ENCODE assay signal across 8 cellular contexts in genomic region chr11:9001736-9002135, GRCh38. TPM values are rescaled to one million over a fixed set of nuclear protein-coding genes. Genes with fewer than 3 reads are reported as not detected.
DNase-seq lines count a peak whose midpoint lies in the region; FAIRE-seq and TF ChIP-seq lines count a peak whose summit lies in the region.

No MANE protein-coding gene starts in this region.

- DNase-seq in EH (ENCODE audit: low read depth) (peak; percentile 92), RKO (ENCODE audit: low spot score) (peak; percentile 99), adipocyte (ENCODE audit: low read depth) (peak; percentile 66), NCI-H1105 treated with DMSO at 0.1 percent for 48 hours (lab: John Stamatoyannopoulos, UW) (no peak), kidney (no peak), NCI-H128 (lab: John Stamatoyannopoulos, UW; ENCODE audit: unreplicated experiment) (no peak), occipital lobe (lab: John Stamatoyannopoulos, UW) (no peak)

- intact Hi-C loops in kidney (cut with DNase I): no loop called here

- H3K9ac ChIP-seq in adipocyte (ENCODE audit: low read length): no peak overlapping the region
- H3K9ac ChIP-seq in parathyroid adenoma: no peak overlapping the region
- no peak overlapping the region for H3K9ac ChIP-seq in kidney (ENCODE audit: low read length in 2 of 2)

- H3K27ac ChIP-seq in parathyroid adenoma: no peak overlapping the region
- no peak overlapping the region for H3K27ac ChIP-seq in kidney (ENCODE audit: low read depth in 2 of 2, low read length in 2 of 2)

- peak overlapping the region; percentile 13 for H2AFZ ChIP-seq in parathyroid adenoma

- no peak for FAIRE-seq in kidney (lab: Jason Lieb, UNC)

- H3K79me2 ChIP-seq in parathyroid adenoma: no peaks in the 10 kb centered on the region

- peak overlapping the region; percentile 15 for H3K4me2 ChIP-seq in parathyroid adenoma (ENCODE audit: low read length)

- H3K27me3 ChIP-seq in adipocyte (replicated peaks; ENCODE audit: control insufficient read depth, insufficient read depth, low read length) (no peaks in the 10 kb centered on the region), parathyroid adenoma (ENCODE audit: control insufficient read depth, insufficient read depth, low read length) (no peaks in the 10 kb centered on the region)

- H3K9me3 ChIP-seq in adipocyte (ENCODE audit: control insufficient read depth, low read length): no peaks in the 10 kb centered on the region
- no peaks in the 10 kb centered on the region for H3K9me3 ChIP-seq in parathyroid adenoma (ENCODE audit: control insufficient read depth, low read length)
- H3K9me3 ChIP-seq in kidney (ENCODE audit: control insufficient read depth in 1 of 2, low read length in 2 of 2): no peaks in the 10 kb centered on the region

- TF ChIP-seq CTCF in parathyroid adenoma (IDR thresholded peaks at IDR 0.05) (no peak), kidney (IDR thresholded peaks at IDR 0.05; ENCODE audit: borderline replicate concordance, extremely low read depth, insufficient read depth) (no peak)

- no peaks in the 10 kb centered on the region for H3K36me3 ChIP-seq in adipocyte (ENCODE audit: control insufficient read depth, insufficient read depth, low read length, severe bottlenecking)
- H3K36me3 ChIP-seq in parathyroid adenoma (ENCODE audit: control insufficient read depth, insufficient read depth, low read length): no peaks in the 10 kb centered on the region
- no peaks in the 10 kb centered on the region for H3K36me3 ChIP-seq in kidney (ENCODE audit: control insufficient read depth in 1 of 2, insufficient read depth in 2 of 2, low read length in 2 of 2)

- H3K4me3 ChIP-seq in adipocyte (ENCODE audit: low read length) (no peak overlapping the region), parathyroid adenoma (ENCODE audit: low read depth, low read length) (peak overlapping the region; percentile 20), kidney (ENCODE audit: low read length in 2 of 2) (no peak overlapping the region)

- H3K4me1 ChIP-seq in adipocyte (ENCODE audit: control insufficient read depth, insufficient read depth, low read length) (peaks cover 6% of the 10 kb centered on the region), parathyroid adenoma (no peaks in the 10 kb centered on the region), kidney (ENCODE audit: control insufficient read depth in 1 of 2, insufficient read depth in 1 of 2, low read depth in 1 of 2, low read length in 2 of 2) (peaks cover 6 to 8% of the 10 kb centered on the region in 2 donors)

RNA-seq across cellular contexts. Expression of gene NRIP3, which starts 2.1 kb away (rescaled TPM):
- 1.6 TPM for total RNA-seq in kidney
- 1.1 TPM for polyA plus RNA-seq in kidney (ENCODE audit: insufficient read depth, low read depth, low replicate concordance)
- total RNA-seq in occipital lobe: 17.9 TPM

RNA-seq across cellular contexts. Expression of gene TMEM9B, which starts 37.5 kb away (rescaled TPM):
- 64.4 TPM for total RNA-seq in kidney
- 73.0 TPM for polyA plus RNA-seq in kidney (ENCODE audit: insufficient read depth, low read depth, low replicate concordance)
- total RNA-seq in occipital lobe: 62.9 TPM

RNA-seq across cellular contexts. Expression of gene ASCL3, which starts 58.9 kb away (rescaled TPM):
- total RNA-seq in kidney (not detected), occipital lobe (not detected)
- not detected for polyA plus RNA-seq in kidney (ENCODE audit: insufficient read depth, low read depth, low replicate concordance)

Comparison
In these comparisons a context has a peak if more than half of its experiments do, and no peak if none do; other contexts are left out.
1. DNase-seq: peak in EH (single experiment), RKO (single experiment) and adipocyte (single experiment); none in NCI-H1105 treated with DMSO at 0.1 percent for 48 hours (single experiment), kidney (single experiment), NCI-H128 (single experiment) and occipital lobe (single experiment).